Comparison of ENCODE assay signal across 2 cellular contexts in genomic region chr5:141409598-141410306, GRCh38.
TF ChIP-seq lines count a peak whose summit lies in the region.

No MANE protein-coding gene starts in this region.

TF ChIP-seq in liver, 16 proteins besides CTCF, POLR2A, EP300 and RAD21:
- no peak for TF ChIP-seq ZBTB33 (IDR thresholded peaks at IDR 0.05)
- TF ChIP-seq RXRA (IDR thresholded peaks at IDR 0.05) = no peak
- TF ChIP-seq MAX (IDR thresholded peaks at IDR 0.05) = no peak
- TF ChIP-seq FOXA2 (IDR thresholded peaks at IDR 0.05) = no peak
- no peak for TF ChIP-seq SP1 (IDR thresholded peaks at IDR 0.05)
- TF ChIP-seq YY1 (IDR thresholded peaks at IDR 0.05) = no peak
- no peak for TF ChIP-seq JUND (IDR thresholded peaks at IDR 0.05)
- TF ChIP-seq HNF4G (IDR thresholded peaks at IDR 0.05) = no peak
- TF ChIP-seq NR2F2 (IDR thresholded peaks at IDR 0.05) = no peak
- TF ChIP-seq EGR1 (IDR thresholded peaks at IDR 0.05; ENCODE audit: low read depth in 2 of 2) = no peak
- no peak for TF ChIP-seq FOXA1 (IDR thresholded peaks at IDR 0.05)
- no peak for TF ChIP-seq HNF4A (conservative IDR thresholded peaks at IDR 0.05)
- no peak for TF ChIP-seq TAF1 (conservative IDR thresholded peaks at IDR 0.05)
- TF ChIP-seq, protein P1, sequence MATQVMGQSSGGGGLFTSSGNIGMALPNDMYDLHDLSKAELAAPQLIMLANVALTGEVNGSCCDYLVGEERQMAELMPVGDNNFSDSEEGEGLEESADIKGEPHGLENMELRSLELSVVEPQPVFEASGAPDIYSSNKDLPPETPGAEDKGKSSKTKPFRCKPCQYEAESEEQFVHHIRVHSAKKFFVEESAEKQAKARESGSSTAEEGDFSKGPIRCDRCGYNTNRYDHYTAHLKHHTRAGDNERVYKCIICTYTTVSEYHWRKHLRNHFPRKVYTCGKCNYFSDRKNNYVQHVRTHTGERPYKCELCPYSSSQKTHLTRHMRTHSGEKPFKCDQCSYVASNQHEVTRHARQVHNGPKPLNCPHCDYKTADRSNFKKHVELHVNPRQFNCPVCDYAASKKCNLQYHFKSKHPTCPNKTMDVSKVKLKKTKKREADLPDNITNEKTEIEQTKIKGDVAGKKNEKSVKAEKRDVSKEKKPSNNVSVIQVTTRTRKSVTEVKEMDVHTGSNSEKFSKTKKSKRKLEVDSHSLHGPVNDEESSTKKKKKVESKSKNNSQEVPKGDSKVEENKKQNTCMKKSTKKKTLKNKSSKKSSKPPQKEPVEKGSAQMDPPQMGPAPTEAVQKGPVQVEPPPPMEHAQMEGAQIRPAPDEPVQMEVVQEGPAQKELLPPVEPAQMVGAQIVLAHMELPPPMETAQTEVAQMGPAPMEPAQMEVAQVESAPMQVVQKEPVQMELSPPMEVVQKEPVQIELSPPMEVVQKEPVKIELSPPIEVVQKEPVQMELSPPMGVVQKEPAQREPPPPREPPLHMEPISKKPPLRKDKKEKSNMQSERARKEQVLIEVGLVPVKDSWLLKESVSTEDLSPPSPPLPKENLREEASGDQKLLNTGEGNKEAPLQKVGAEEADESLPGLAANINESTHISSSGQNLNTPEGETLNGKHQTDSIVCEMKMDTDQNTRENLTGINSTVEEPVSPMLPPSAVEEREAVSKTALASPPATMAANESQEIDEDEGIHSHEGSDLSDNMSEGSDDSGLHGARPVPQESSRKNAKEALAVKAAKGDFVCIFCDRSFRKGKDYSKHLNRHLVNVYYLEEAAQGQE (IDR thresholded peaks at IDR 0.05) = no peak
- no peak for TF ChIP-seq GABPA (IDR thresholded peaks at IDR 0.05 in 1 of 2, conservative IDR thresholded peaks at IDR 0.05 in 1 of 2)
- TF ChIP-seq ATF3 (IDR thresholded peaks at IDR 0.05) = no peak
TF ChIP-seq in liver: peak in this region for 0.

TF ChIP-seq in HepG2, 621 proteins besides CTCF, POLR2A, EP300 and RAD21:
- TF ChIP-seq, protein P2, sequence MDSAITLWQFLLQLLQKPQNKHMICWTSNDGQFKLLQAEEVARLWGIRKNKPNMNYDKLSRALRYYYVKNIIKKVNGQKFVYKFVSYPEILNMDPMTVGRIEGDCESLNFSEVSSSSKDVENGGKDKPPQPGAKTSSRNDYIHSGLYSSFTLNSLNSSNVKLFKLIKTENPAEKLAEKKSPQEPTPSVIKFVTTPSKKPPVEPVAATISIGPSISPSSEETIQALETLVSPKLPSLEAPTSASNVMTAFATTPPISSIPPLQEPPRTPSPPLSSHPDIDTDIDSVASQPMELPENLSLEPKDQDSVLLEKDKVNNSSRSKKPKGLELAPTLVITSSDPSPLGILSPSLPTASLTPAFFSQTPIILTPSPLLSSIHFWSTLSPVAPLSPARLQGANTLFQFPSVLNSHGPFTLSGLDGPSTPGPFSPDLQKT (CRISPR knock-in tag; IDR thresholded peaks at IDR 0.05; ENCODE audit: borderline replicate concordance) = no peak
- TF ChIP-seq, protein P3, sequence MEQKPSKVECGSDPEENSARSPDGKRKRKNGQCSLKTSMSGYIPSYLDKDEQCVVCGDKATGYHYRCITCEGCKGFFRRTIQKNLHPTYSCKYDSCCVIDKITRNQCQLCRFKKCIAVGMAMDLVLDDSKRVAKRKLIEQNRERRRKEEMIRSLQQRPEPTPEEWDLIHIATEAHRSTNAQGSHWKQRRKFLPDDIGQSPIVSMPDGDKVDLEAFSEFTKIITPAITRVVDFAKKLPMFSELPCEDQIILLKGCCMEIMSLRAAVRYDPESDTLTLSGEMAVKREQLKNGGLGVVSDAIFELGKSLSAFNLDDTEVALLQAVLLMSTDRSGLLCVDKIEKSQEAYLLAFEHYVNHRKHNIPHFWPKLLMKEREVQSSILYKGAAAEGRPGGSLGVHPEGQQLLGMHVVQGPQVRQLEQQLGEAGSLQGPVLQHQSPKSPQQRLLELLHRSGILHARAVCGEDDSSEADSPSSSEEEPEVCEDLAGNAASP (CRISPR knock-in tag; IDR thresholded peaks at IDR 0.05; ENCODE audit: borderline replicate concordance) = no peak
- TF ChIP-seq SRSF4 (IDR thresholded peaks at IDR 0.05; ENCODE audit: low read depth, low read length, poor library complexity, severe bottlenecking) (no peak), ELF1 (CRISPR knock-in tag; IDR thresholded peaks at IDR 0.05) (no peak), ETV5 (CRISPR knock-in tag; IDR thresholded peaks at IDR 0.05; ENCODE audit: borderline replicate concordance) (no peak), KMT2B (CRISPR knock-in tag; IDR thresholded peaks at IDR 0.05) (no peak), SMARCE1 (IDR thresholded peaks at IDR 0.05; ENCODE audit: borderline replicate concordance) (no peak), ZNF775 (CRISPR knock-in tag; IDR thresholded peaks at IDR 0.05; ENCODE audit: borderline replicate concordance) (no peak), SKI (IDR thresholded peaks at IDR 0.05; ENCODE audit: partially characterized antibody) (no peak), PHB2 (IDR thresholded peaks at IDR 0.05; ENCODE audit: partially characterized antibody) (no peak), MAX (IDR thresholded peaks at IDR 0.05) (no peak)
